ENCODE assay signal across 23 cellular contexts in genomic region chr16:63568184-63568583, GRCh38.
"Had no signal": no experiment of that assay in that cellular context is flagged by ENCODE, and none has a peak within 500 bp of the region (broad histone marks: within the 10 kb centered on the region; RNA-seq: fewer than 3 reads in every experiment).

No MANE protein-coding gene starts in this region.

- H3K9me3 ChIP-seq: adrenal gland, SJSA1 had no signal

- H3K27ac ChIP-seq: adrenal gland, SJSA1, VCaP had no signal

- H3K4me1 ChIP-seq: adrenal gland, SJSA1 had no signal

- H3K36me3 ChIP-seq: adrenal gland, SJSA1 had no signal

- H3K4me1 Mint-ChIP-seq: activated CD4-positive, alpha-beta T cell treated with anti-CD3 and anti-CD28 coated beads for 36 hours; activated naive CD8-positive, alpha-beta T cell treated with anti-CD3 and anti-CD28 coated beads, Interleukin-2, amount 10 ng/mL, durations not matched to agents 7 days and 5 days; T-cell had no signal

- H3K4me3 Mint-ChIP-seq: activated CD4-positive, alpha-beta T cell treated with anti-CD3 and anti-CD28 coated beads for 36 hours; activated CD8-positive, alpha-beta T cell treated with anti-CD3 and anti-CD28 coated beads for 36 hours; activated naive CD8-positive, alpha-beta T cell treated with anti-CD3 and anti-CD28 coated beads, Interleukin-2, amount 10 ng/mL, durations not matched to agents 7 days and 5 days; activated T-cell treated with anti-CD3 and anti-CD28 coated beads, Interleukin-2, amount 50 U/mL, for 72 hours; T-cell had no signal

- DNase-seq: activated CD4-positive, alpha-beta T cell treated with anti-CD3 and anti-CD28 coated beads for 36 hours; activated CD4-positive, alpha-beta T cell treated with anti-CD3 and anti-CD28 coated beads, Interleukin-2, amount 50 U/mL, for 1 hour; activated CD8-positive, alpha-beta memory T cell treated with anti-CD3 and anti-CD28 coated beads, Interleukin-2, amount 50 U/mL, for 4 hours; activated CD8-positive, alpha-beta T cell treated with anti-CD3 and anti-CD28 coated beads for 36 hours; activated naive CD4-positive, alpha-beta T cell treated with anti-CD3 and anti-CD28 coated beads, Interleukin-2, amount 50 U/mL, for 16 hours; activated naive CD8-positive, alpha-beta T cell treated with anti-CD3 and anti-CD28 coated beads, Interleukin-2, amount 10 ng/mL, durations not matched to agents 7 days and 5 days; activated T-cell treated with anti-CD3 and anti-CD28 coated beads, Interleukin-2, amount 50 U/mL, for 72 hours; adrenal gland; anterior cingulate cortex; IMR-90; KBM-7; NCI-H1048; NCI-H1417 treated with DMSO at 0.1 percent for 48 hours; NCI-H1694; NCI-H2029; NCI-H2107; NCI-H510A treated with DMSO at 0.1 percent for 48 hours; PC-3; SHP77; T-cell; T-helper 2 cell had no signal

- H3K36me3 Mint-ChIP-seq: activated naive CD8-positive, alpha-beta T cell treated with anti-CD3 and anti-CD28 coated beads, Interleukin-2, amount 10 ng/mL, durations not matched to agents 7 days and 5 days; T-cell had no signal

- H3K27me3 Mint-ChIP-seq: activated CD4-positive, alpha-beta T cell treated with anti-CD3 and anti-CD28 coated beads for 36 hours; activated CD8-positive, alpha-beta T cell treated with anti-CD3 and anti-CD28 coated beads for 36 hours; activated naive CD8-positive, alpha-beta T cell treated with anti-CD3 and anti-CD28 coated beads, Interleukin-2, amount 10 ng/mL, durations not matched to agents 7 days and 5 days; T-cell had no signal

- H3K4me3 ChIP-seq: adrenal gland, SJSA1 had no signal

- ATAC-seq: activated CD4-positive, alpha-beta T cell treated with anti-CD3 and anti-CD28 coated beads for 36 hours; activated CD8-positive, alpha-beta T cell treated with anti-CD3 and anti-CD28 coated beads for 36 hours; activated T-cell treated with anti-CD3 and anti-CD28 coated beads, Interleukin-2, amount 50 U/mL, for 72 hours; PC-3; T-cell had no signal

- H3K27ac Mint-ChIP-seq: activated CD4-positive, alpha-beta T cell treated with anti-CD3 and anti-CD28 coated beads for 36 hours; activated CD8-positive, alpha-beta T cell treated with anti-CD3 and anti-CD28 coated beads for 36 hours; activated naive CD8-positive, alpha-beta T cell treated with anti-CD3 and anti-CD28 coated beads, Interleukin-2, amount 10 ng/mL, durations not matched to agents 7 days and 5 days; activated T-cell treated with anti-CD3 and anti-CD28 coated beads, Interleukin-2, amount 50 U/mL, for 72 hours; T-cell had no signal

- H3K27me3 ChIP-seq: adrenal gland, SJSA1 had no signal
